12 cellular contexts compared by ENCODE assay signal in the genomic region with DNA sequence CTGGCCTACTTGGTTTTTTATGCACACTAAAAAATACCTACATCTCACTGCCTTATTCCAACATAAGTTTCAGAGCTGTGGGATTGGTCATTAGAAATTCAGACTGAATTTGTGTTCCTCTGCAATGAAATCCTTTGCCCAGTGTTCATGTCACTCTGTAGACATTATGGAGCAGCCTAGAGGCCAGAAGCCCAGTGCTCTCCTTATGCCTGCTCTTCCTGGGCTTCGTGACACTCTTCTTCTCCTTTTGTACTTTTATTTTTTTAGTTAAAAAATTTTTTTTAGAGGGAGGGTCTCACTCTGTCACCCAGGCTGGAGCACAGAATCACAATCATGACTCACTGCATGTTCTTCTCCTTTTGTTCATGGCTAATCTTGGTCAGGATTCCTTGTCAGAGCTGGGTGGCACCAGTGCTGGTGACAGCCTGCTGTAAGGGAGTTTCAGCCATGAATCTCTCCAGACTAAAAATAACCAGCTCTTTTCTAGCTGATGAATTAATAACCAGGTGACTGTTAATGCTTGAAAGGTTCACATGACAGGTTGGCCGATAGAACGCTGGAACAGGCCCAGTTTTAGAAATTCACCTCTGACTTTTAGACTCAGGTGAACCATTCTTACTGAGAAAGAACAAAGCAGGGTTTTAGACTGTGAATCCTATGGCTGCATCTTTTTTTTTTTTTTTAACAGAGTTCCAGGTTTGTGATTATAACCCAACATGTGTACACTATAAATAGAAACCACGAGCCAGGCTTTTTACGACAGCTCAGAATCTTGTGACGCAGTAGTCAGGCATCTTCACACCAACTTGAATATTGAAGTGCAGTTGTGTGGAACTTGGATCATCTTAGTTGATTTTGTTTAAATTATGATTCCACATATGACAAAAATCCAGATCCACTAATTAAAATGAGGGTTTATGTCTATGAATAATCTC. TPM values are rescaled to one million over a fixed set of nuclear protein-coding genes. Genes with fewer than 3 reads are reported as not detected.
DNase-seq lines count a peak whose midpoint lies in the region; ATAC-seq and TF ChIP-seq lines count a peak whose summit lies in the region.
"Had no signal": no experiment of that assay in that cellular context is flagged by ENCODE, and none has a peak within 500 bp of the region (broad histone marks: within the 10 kb centered on the region; RNA-seq: fewer than 3 reads in every experiment).

No MANE protein-coding gene starts in this region.

- H3K4me3 ChIP-seq in neural cell (ENCODE audit: low read length) (peak overlapping the region; percentile 1), tibial nerve (no peak overlapping the region)

- no peak overlapping the region for H3K4me2 ChIP-seq in neural cell (ENCODE audit: low read length)

- H3K27ac ChIP-seq in neural cell (ENCODE audit: low read length) = peak overlapping the region; percentile 55
- no peak overlapping the region for H3K27ac ChIP-seq in tibial nerve
- no peak overlapping the region for H3K27ac ChIP-seq in foreskin keratinocyte

- no peak for TF ChIP-seq RAD21 in neural cell (conservative IDR thresholded peaks at IDR 0.05)

- TF ChIP-seq CTCF in neural cell (IDR thresholded peaks at IDR 0.05; ENCODE audit: poor library complexity, severe bottlenecking) (no peak), tibial nerve (IDR thresholded peaks at IDR 0.05) (no peak), foreskin keratinocyte (conservative IDR thresholded peaks at IDR 0.05) (no peak)

- H4K20me1 ChIP-seq in neural cell (ENCODE audit: insufficient read depth) = no peaks in the 10 kb centered on the region

- no peaks in the 10 kb centered on the region for H3K9me2 ChIP-seq in neural cell (ENCODE audit: insufficient read depth, low read length)

- H2AFZ ChIP-seq in neural cell (ENCODE audit: low read depth, low read length) = no peak overlapping the region

- peaks cover 19% of the 10 kb centered on the region for H3K36me3 ChIP-seq in neural cell (ENCODE audit: insufficient read depth, low read length)
- peaks cover 0 to 73% (median 14%) of the 10 kb centered on the region in 3 donors for H3K36me3 ChIP-seq in tibial nerve

- peak overlapping the region; percentile 6 for H3K9ac ChIP-seq in neural cell (ENCODE audit: low read length)

- no peak for TF ChIP-seq POLR2A in tibial nerve (IDR thresholded peaks at IDR 0.05)

- H3K4me1 ChIP-seq in tibial nerve = no peaks in the 10 kb centered on the region
- no peaks in the 10 kb centered on the region for H3K4me1 ChIP-seq in foreskin keratinocyte

- H3K9me3 ChIP-seq in neural cell (ENCODE audit: low read length) = no peaks in the 10 kb centered on the region
- H3K9me3 ChIP-seq in tibial nerve = no peaks in the 10 kb centered on the region
- H3K9me3 ChIP-seq: BE2C had no signal

- H3F3A ChIP-seq in neural cell (ENCODE audit: insufficient read depth, low read length, poor library complexity, severe bottlenecking) = no peaks in the 10 kb centered on the region

- H3K79me2 ChIP-seq in neural cell (replicated peaks; ENCODE audit: insufficient read depth, low read length) = no peaks in the 10 kb centered on the region

- peak; percentile 93 for ATAC-seq in HG03354 (IDR thresholded peaks at IDR 0.05; ENCODE audit: poor library complexity, severe bottlenecking, unreplicated experiment)
- no peak for ATAC-seq in foreskin keratinocyte
- ATAC-seq: activated CD8-positive, alpha-beta memory T cell treated with anti-CD3 and anti-CD28 coated beads, Interleukin-2, amount 10 ng/mL, durations not matched to agents 7 days and 5 days had no signal

- H3K27me3 ChIP-seq in neural cell (ENCODE audit: insufficient read depth, low read depth, low read length) = no peaks in the 10 kb centered on the region
- no peaks in the 10 kb centered on the region for H3K27me3 ChIP-seq in tibial nerve
- no peaks in the 10 kb centered on the region for H3K27me3 ChIP-seq in foreskin keratinocyte
- H3K27me3 ChIP-seq: BE2C had no signal

- 76 to 84% methylated on average over 6 of the region's 6 CpGs for WGBS in tibial nerve, 2 donors

- TF ChIP-seq EP300 in neural cell (conservative IDR thresholded peaks at IDR 0.05; ENCODE audit: poor library complexity, severe bottlenecking) = no peak
- no peak for TF ChIP-seq EP300 in tibial nerve (IDR thresholded peaks at IDR 0.05)

- DNase-seq in AG08395 (ENCODE audit: low spot score) (peak; percentile 20), fibroblast of gingiva (ENCODE audit: low read depth) (peak; percentile 44), tibial nerve (ENCODE audit: low spot score in 2 of 2) (no peak), foreskin keratinocyte (no peak), GOT3 (lab: John Stamatoyannopoulos, UW) (no peak)
- no peak for DNase-seq in activated CD4-positive, CD25-positive, alpha-beta regulatory T cell treated with anti-CD3 and anti-CD28 coated beads, Interleukin-2, amount 50 U/mL, for 72 hours
- DNase-seq: activated CD8-positive, alpha-beta memory T cell treated with anti-CD3 and anti-CD28 coated beads, Interleukin-2, amount 10 ng/mL, durations not matched to agents 7 days and 5 days; BE2C; effector memory CD4-positive, alpha-beta T cell; NCI-H1436 treated with DMSO at 0.1 percent for 48 hours had no signal

TF ChIP-seq in neural cell, 6 proteins besides CTCF, POLR2A, EP300 and RAD21:
- TF ChIP-seq SMC3 (conservative IDR thresholded peaks at IDR 0.05; ENCODE audit: poor library complexity) (no peak), EZH2 (IDR thresholded peaks at IDR 0.05; ENCODE audit: borderline replicate concordance, insufficient read depth, low read length, poor library complexity, severe bottlenecking) (no peak), TAF1 (IDR thresholded peaks at IDR 0.05; ENCODE audit: low read depth) (no peak), MXI1 (conservative IDR thresholded peaks at IDR 0.05; ENCODE audit: poor library complexity, severe bottlenecking) (no peak), POLR2AphosphoS5 (IDR thresholded peaks at IDR 0.05) (no peak)
- TF ChIP-seq, protein P1, sequence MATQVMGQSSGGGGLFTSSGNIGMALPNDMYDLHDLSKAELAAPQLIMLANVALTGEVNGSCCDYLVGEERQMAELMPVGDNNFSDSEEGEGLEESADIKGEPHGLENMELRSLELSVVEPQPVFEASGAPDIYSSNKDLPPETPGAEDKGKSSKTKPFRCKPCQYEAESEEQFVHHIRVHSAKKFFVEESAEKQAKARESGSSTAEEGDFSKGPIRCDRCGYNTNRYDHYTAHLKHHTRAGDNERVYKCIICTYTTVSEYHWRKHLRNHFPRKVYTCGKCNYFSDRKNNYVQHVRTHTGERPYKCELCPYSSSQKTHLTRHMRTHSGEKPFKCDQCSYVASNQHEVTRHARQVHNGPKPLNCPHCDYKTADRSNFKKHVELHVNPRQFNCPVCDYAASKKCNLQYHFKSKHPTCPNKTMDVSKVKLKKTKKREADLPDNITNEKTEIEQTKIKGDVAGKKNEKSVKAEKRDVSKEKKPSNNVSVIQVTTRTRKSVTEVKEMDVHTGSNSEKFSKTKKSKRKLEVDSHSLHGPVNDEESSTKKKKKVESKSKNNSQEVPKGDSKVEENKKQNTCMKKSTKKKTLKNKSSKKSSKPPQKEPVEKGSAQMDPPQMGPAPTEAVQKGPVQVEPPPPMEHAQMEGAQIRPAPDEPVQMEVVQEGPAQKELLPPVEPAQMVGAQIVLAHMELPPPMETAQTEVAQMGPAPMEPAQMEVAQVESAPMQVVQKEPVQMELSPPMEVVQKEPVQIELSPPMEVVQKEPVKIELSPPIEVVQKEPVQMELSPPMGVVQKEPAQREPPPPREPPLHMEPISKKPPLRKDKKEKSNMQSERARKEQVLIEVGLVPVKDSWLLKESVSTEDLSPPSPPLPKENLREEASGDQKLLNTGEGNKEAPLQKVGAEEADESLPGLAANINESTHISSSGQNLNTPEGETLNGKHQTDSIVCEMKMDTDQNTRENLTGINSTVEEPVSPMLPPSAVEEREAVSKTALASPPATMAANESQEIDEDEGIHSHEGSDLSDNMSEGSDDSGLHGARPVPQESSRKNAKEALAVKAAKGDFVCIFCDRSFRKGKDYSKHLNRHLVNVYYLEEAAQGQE (IDR thresholded peaks at IDR 0.05; ENCODE audit: borderline replicate concordance) = no peak
TF ChIP-seq in neural cell: peak in this region for 0.

RNA-seq across cellular contexts. Expression of gene C5orf47, which starts 34.0 kb away (rescaled TPM):
- polyA plus RNA-seq in neural cell (0.25 and 0.60 TPM in 2 replicates), foreskin keratinocyte (not detected in 2 replicates)
- not detected in 2 replicates for polyA minus RNA-seq in neural cell
- total RNA-seq in tibial nerve (not detected), foreskin keratinocyte (not detected in 2 replicates)

Comparison
In these comparisons a context has a peak if more than half of its experiments do, and no peak if none do; other contexts are left out.
1. DNase-seq: peak in AG08395 (single experiment) and fibroblast of gingiva (single experiment); none in tibial nerve (0 of 2), foreskin keratinocyte (0 of 2), GOT3 (single experiment) and activated CD4-positive, CD25-positive, alpha-beta regulatory T cell treated with anti-CD3 and anti-CD28 coated beads, Interleukin-2, amount 50 U/mL, for 72 hours (single experiment).